Comparison of ENCODE assay signal across 27 cellular contexts in genomic region chr4:42712854-42713253, GRCh38. TPM values are rescaled to one million over a fixed set of nuclear protein-coding genes. Genes with fewer than 3 reads are reported as not detected.
"Had no signal": no experiment of that assay in that cellular context is flagged by ENCODE, and none has a peak within 500 bp of the region (broad histone marks: within the 10 kb centered on the region; RNA-seq: fewer than 3 reads in every experiment).

No MANE protein-coding gene starts in this region.

- H3K4me3 ChIP-seq: left ventricle myocardium inferior, lung, ovary, right atrium auricular region, right lobe of liver, smooth muscle cell, tibial nerve, vagina had no signal

- H3K4me1 ChIP-seq: left ventricle myocardium inferior, right atrium auricular region, right lobe of liver, tibial nerve, vagina had no signal

- H3K4me1 Mint-ChIP-seq: nephron progenitor cell; stimulated activated memory B cell treated with anti-CD40 and anti-IgM and Interleukin-4, amounts not matched to agents 10 μg/mL and 1 μg/mL and 100 μg/mL, for 72 hours; stimulated activated naive CD8-positive, alpha-beta T cell treated with anti-CD3 and anti-CD28 coated beads, Interleukin-15, amount 100 ng/mL, for 72 hours had no signal

- H3K27ac Mint-ChIP-seq: immature natural killer cell; mesothelial cell of epicardium; natural killer cell; nephron progenitor cell; progenitor cell of endocrine pancreas; stimulated activated memory B cell treated with anti-CD40 and anti-IgM and Interleukin-4, amounts not matched to agents 10 μg/mL and 1 μg/mL and 100 μg/mL, for 72 hours; type B pancreatic cell had no signal

- H3K27me3 Mint-ChIP-seq: stimulated activated naive CD8-positive, alpha-beta T cell treated with anti-CD3 and anti-CD28 coated beads, Interleukin-15, amount 100 ng/mL, for 72 hours; type B pancreatic cell had no signal

- H3K9me3 ChIP-seq: left ventricle myocardium inferior, ovary, right atrium auricular region, right lobe of liver, tibial nerve, vagina had no signal

- H3K4me3 Mint-ChIP-seq: immature natural killer cell; mesothelial cell of epicardium; natural killer cell; nephron progenitor cell; stimulated activated memory B cell treated with anti-CD40 and anti-IgM and Interleukin-4, amounts not matched to agents 10 μg/mL and 1 μg/mL and 100 μg/mL, for 72 hours; stimulated activated naive CD8-positive, alpha-beta T cell treated with anti-CD3 and anti-CD28 coated beads, Interleukin-15, amount 100 ng/mL, for 72 hours; type B pancreatic cell had no signal

- H3K27me3 ChIP-seq: ovary, right atrium auricular region, tibial nerve, vagina had no signal

- H3K36me3 ChIP-seq: left ventricle myocardium inferior, ovary, right atrium auricular region, right lobe of liver, tibial nerve, vagina had no signal

- ATAC-seq: left colon; natural killer cell; right lobe of liver; stimulated activated memory B cell treated with anti-CD40 and anti-IgM and Interleukin-4, amounts not matched to agents 10 μg/mL and 1 μg/mL and 100 μg/mL, for 72 hours; stimulated activated naive CD8-positive, alpha-beta T cell treated with anti-CD3 and anti-CD28 coated beads, Interleukin-15, amount 100 ng/mL, for 72 hours had no signal

- DNase-seq: hypothalamus; immature natural killer cell; kidney; left colon; left ventricle myocardium inferior; mesendoderm; naive B cell; natural killer cell; nephron progenitor cell; ovary; right lobe of liver; stimulated activated CD4-positive, alpha-beta T cell treated with anti-CD3 and anti-CD28 coated beads, Interleukin-1b, Interleukin-23, amount 100 ng/mL, for 48 hours; stimulated activated CD4-positive, alpha-beta T cell treated with anti-CD3 and anti-CD28 coated beads, Interleukin-2, amount 100 ng/mL, for 48 hours; stimulated activated CD4-positive, alpha-beta T cell treated with anti-CD3 and anti-CD28 coated beads, Interleukin-4, amount 100 ng/mL, for 4 hours; stimulated activated CD8-positive, alpha-beta memory T cell treated with anti-CD3 and anti-CD28 coated beads, Interleukin-4, amount 100 ng/mL, for 48 hours; stimulated activated naive CD4-positive, alpha-beta T cell treated with Interleukin-2 at 50 U/mL for 16 hours; stimulated activated naive CD8-positive, alpha-beta T cell treated with anti-CD3 and anti-CD28 coated beads, Interleukin-15, amount 100 ng/mL, for 72 hours; substantia nigra had no signal

- H3K4me2 ChIP-seq: smooth muscle cell had no signal

- H3K27ac ChIP-seq: left ventricle myocardium inferior, ovary, right atrium auricular region, right lobe of liver, tibial nerve, vagina had no signal

- H3K9me3 Mint-ChIP-seq: mesothelial cell of epicardium; naive B cell; natural killer cell; nephron progenitor cell; stimulated activated memory B cell treated with anti-CD40 and anti-IgM and Interleukin-4, amounts not matched to agents 10 μg/mL and 1 μg/mL and 100 μg/mL, for 72 hours; stimulated activated naive CD8-positive, alpha-beta T cell treated with anti-CD3 and anti-CD28 coated beads, Interleukin-15, amount 100 ng/mL, for 72 hours; type B pancreatic cell had no signal

- H3K36me3 Mint-ChIP-seq: immature natural killer cell; mesothelial cell of epicardium; naive B cell; natural killer cell; stimulated activated memory B cell treated with anti-CD40 and anti-IgM and Interleukin-4, amounts not matched to agents 10 μg/mL and 1 μg/mL and 100 μg/mL, for 72 hours; type B pancreatic cell had no signal

RNA-seq across cellular contexts. Expression of gene ATP8A1, which starts 55.9 kb away (rescaled TPM):
- polyA plus RNA-seq: smooth muscle cell had no signal
